Comparison of ENCODE assay signal across 8 cellular contexts in the genomic region with DNA sequence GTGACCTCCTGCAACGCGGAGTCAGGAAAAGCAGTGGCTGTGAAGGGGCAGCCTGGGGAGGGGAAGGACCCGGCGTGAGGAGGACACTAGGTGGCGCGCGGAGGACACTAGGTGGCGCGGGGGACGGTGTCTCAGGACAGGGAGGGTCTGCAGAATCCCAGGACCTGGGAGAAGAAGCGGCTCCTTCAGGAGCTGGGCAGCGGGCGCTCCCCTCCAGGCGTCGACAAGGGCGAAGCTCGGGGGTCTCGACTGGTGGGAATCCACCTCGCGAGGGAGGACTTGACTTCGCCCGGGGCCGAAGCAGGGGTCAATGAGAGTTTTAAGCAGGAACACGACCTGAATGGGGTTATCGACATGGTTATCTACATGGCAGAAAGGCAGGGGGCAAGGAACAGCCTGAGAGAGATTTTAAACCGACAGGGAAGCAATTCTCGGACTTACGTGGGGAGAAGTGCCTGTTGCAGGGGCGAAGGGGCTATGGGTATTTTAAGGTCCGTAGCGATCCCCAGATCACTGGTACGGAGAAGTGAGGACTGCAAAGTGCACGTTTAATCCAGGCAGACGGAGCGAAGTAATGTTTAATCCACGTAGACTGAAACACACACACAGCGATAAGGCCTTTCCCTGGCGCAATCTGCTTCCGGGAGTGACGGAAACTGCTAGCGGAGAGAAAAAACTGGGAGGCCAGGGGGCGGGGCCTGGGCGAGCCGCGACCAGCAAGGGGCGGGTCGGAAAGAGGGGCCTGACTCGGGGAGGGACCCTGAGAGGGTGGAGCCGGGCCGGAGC. TPM values are rescaled to one million over a fixed set of nuclear protein-coding genes. Genes with fewer than 3 reads are reported as not detected.
DNase-seq lines count a peak whose midpoint lies in the region; ATAC-seq and TF ChIP-seq lines count a peak whose summit lies in the region.

A gene (minus strand): TSS at position 648 of the 786 bp plus-strand sequence. CDS start 9,426 bp downstream, outside the sequence.

- intact Hi-C loops in transverse colon (cut with DNase I; ENCODE audit: low total_unique reads): loop anchor here (5.0 kb wide), 1 partner anchor 98 kb away; no protein-coding TSS in a partner anchor

- peaks cover 7% of the 10 kb centered on the region for H3K9me3 ChIP-seq in adipocyte (ENCODE audit: control insufficient read depth, low read length)
- no peaks in the 10 kb centered on the region for H3K9me3 ChIP-seq in cardiac muscle cell (ENCODE audit: low read depth)
- peaks cover 7% of the 10 kb centered on the region for H3K9me3 ChIP-seq in trophoblast cell (ENCODE audit: insufficient read depth, low read depth, low read length)
- H3K9me3 ChIP-seq in transverse colon: no peaks in the 10 kb centered on the region

- H2BK120ac ChIP-seq in trophoblast cell (ENCODE audit: insufficient read depth, low read length, poor library complexity): peak within 1 kb of the TSS; percentile 94

- H3K23ac ChIP-seq in trophoblast cell (ENCODE audit: low read length): no peak within 1 kb of the TSS

- peak within 1 kb of the TSS; percentile 92 for H3K18ac ChIP-seq in trophoblast cell (ENCODE audit: low read length)

- H3K27ac ChIP-seq in cardiac muscle cell (peak within 1 kb of the TSS; percentile 93), trophoblast cell (ENCODE audit: low read depth, low read length) (peak within 1 kb of the TSS; percentile 92), transverse colon (peak within 1 kb of the TSS; percentile 94 to 100 (median 96))

- H3K9ac ChIP-seq in adipocyte (ENCODE audit: low read length): peak within 1 kb of the TSS; percentile 99
- H3K9ac ChIP-seq in trophoblast cell (ENCODE audit: low read length): peak within 1 kb of the TSS; percentile 77

- H4K8ac ChIP-seq in trophoblast cell (ENCODE audit: low read depth, low read length): peak within 1 kb of the TSS; percentile 99

- peak within 1 kb of the TSS; percentile 99 for H3K4me3 ChIP-seq in adipocyte (ENCODE audit: low read length)
- peak within 1 kb of the TSS; percentile 79 for H3K4me3 ChIP-seq in cardiac muscle cell
- H3K4me3 ChIP-seq in trophoblast cell (ENCODE audit: low read depth, low read length): peak within 1 kb of the TSS; percentile 73
- H3K4me3 ChIP-seq in transverse colon: peak within 1 kb of the TSS; percentile 52 to 79 (median 62)

- no peak for TF ChIP-seq EP300 in transverse colon (IDR thresholded peaks at IDR 0.05; ENCODE audit: low read depth)

- peak; percentile 86 for TF ChIP-seq POLR2A in transverse colon (IDR thresholded peaks at IDR 0.05)

- WGBS in trophoblast cell (ENCODE audit: extremely low coverage, insufficient coverage, insufficient read length): no CpG with 5 or more reads among the region's 50 CpGs
- 1 to 6% methylated on average over 3 to 49 of the region's 50 CpGs for WGBS in transverse colon (ENCODE audit: low coverage in 1 of 2), 2 donors

- H2BK12ac ChIP-seq in trophoblast cell (ENCODE audit: low read length): no peak within 1 kb of the TSS

- H3K79me2 ChIP-seq in trophoblast cell (ENCODE audit: control insufficient read depth, insufficient read depth, low read length, poor library complexity): peaks cover 9% of the 10 kb centered on the region

- in situ Hi-C loops in transverse colon (cut with MboI; ENCODE audit: low pct_ligation_motif_present in 1 of 4, low pct_unique_long_range_greater_than_20kb in 1 of 4, low sequenced_read_pairs in 3 of 4): loop anchor here in 2 of 4 donors (5.0 to 10.0 kb wide), 2 partner anchors 95 to 98 kb away; no protein-coding TSS in a partner anchor

- peak within 1 kb of the TSS; percentile 88 for H3K4ac ChIP-seq in trophoblast cell (ENCODE audit: low read depth, low read length)

- H3K27me3 ChIP-seq in adipocyte (replicated peaks; ENCODE audit: control insufficient read depth, insufficient read depth, low read length) (no peaks in the 10 kb centered on the region), cardiac muscle cell (no peaks in the 10 kb centered on the region), trophoblast cell (ENCODE audit: insufficient read depth, low read length) (no peaks in the 10 kb centered on the region), transverse colon (no peaks in the 10 kb centered on the region)

- TF ChIP-seq CTCF in GM12873 (IDR thresholded peaks at IDR 0.05; ENCODE audit: insufficient read depth, low read depth, low read length, missing control alignments): peak; percentile 77
- peak; percentile 77 for TF ChIP-seq CTCF in cardiac muscle cell (IDR thresholded peaks at IDR 0.05; ENCODE audit: low read depth, low read length)
- TF ChIP-seq CTCF in transverse colon (IDR thresholded peaks at IDR 0.05): peak; percentile 72 to 93 (median 86)

- peaks cover 3% of the 10 kb centered on the region for H3K36me3 ChIP-seq in adipocyte (ENCODE audit: control insufficient read depth, insufficient read depth, low read length, severe bottlenecking)
- H3K36me3 ChIP-seq in cardiac muscle cell: no peaks in the 10 kb centered on the region
- peaks cover 2 to 7% of the 10 kb centered on the region in 2 experiments for H3K36me3 ChIP-seq in trophoblast cell (ENCODE audit: control insufficient read depth in 1 of 2, insufficient read depth in 2 of 2, low read length in 2 of 2)
- no peaks in the 10 kb centered on the region for H3K36me3 ChIP-seq in transverse colon

- peak within 1 kb of the TSS; percentile 98 for H2AFZ ChIP-seq in trophoblast cell (ENCODE audit: insufficient read depth, low read length, poor library complexity)

- peaks cover 9% of the 10 kb centered on the region for H3K79me1 ChIP-seq in trophoblast cell (ENCODE audit: low read length)

- H2BK5ac ChIP-seq in trophoblast cell (ENCODE audit: low read depth, low read length, poor library complexity): peak within 1 kb of the TSS; percentile 74

- peak within 1 kb of the TSS; percentile 98 for H3K14ac ChIP-seq in trophoblast cell (ENCODE audit: low read length)

- peak; percentile 94 for ATAC-seq in HG02678 (IDR thresholded peaks at IDR 0.05; ENCODE audit: unreplicated experiment)

- H3K4me2 ChIP-seq in trophoblast cell (ENCODE audit: low read length): peak within 1 kb of the TSS; percentile 93

- H2AK5ac ChIP-seq in trophoblast cell (ENCODE audit: low read length): peak within 1 kb of the TSS; percentile 57

- peak within 1 kb of the TSS; percentile 93 for H4K91ac ChIP-seq in trophoblast cell (ENCODE audit: low read depth, low read length)

- peak within 1 kb of the TSS; percentile 95 for H4K12ac ChIP-seq in trophoblast cell (ENCODE audit: low read depth, low read length)

- H3K4me1 ChIP-seq in adipocyte (ENCODE audit: control insufficient read depth, insufficient read depth, low read length): peaks cover 5% of the 10 kb centered on the region
- H3K4me1 ChIP-seq in cardiac muscle cell (ENCODE audit: low read depth): peaks cover 5% of the 10 kb centered on the region
- H3K4me1 ChIP-seq in trophoblast cell (ENCODE audit: control insufficient read depth in 1 of 2, insufficient read depth in 2 of 2, low read length in 2 of 2): no peaks in the 10 kb centered on the region
- H3K4me1 ChIP-seq in transverse colon: peaks cover 0 to 17% (median 14%) of the 10 kb centered on the region in 4 donors

- DNase-seq in NCI-H1417 (lab: John Stamatoyannopoulos, UW) (peak; percentile 92 to 97 (median 96)), SW480 (ENCODE audit: low spot score) (peak; percentile 97), adipocyte (ENCODE audit: low read depth) (peak; percentile 98), cardiac muscle cell (ENCODE audit: low read depth in 1 of 2, low spot score in 1 of 2) (peak; percentile 98), trophoblast cell (peak; percentile 93 to 99), transverse colon (peak; percentile 99)

RNA-seq across cellular contexts. Expression of the gene that starts here (rescaled TPM):
- total RNA-seq in cardiac muscle cell (9.1 and 11.9 TPM in 2 replicates), transverse colon (1 to 10 TPM; 2.2 to 8.4 (median 7.2) TPM)
- polyA plus RNA-seq in cardiac muscle cell: 7.7 and 15.3 TPM in 2 replicates
- polyA plus RNA-seq in trophoblast cell (2013): 7.2 and 7.4 TPM in 2 replicates

Comparison
In these comparisons a context has a peak if more than half of its experiments do, and no peak if none do; other contexts are left out.
1. Peak in every context shown above with its lines: DNase-seq, ATAC-seq, H3K4me3 ChIP-seq and H3K27ac ChIP-seq.